8 cellular contexts compared by ENCODE assay signal in genomic region chr19:40777795-40778044, GRCh38. TPM values are rescaled to one million over a fixed set of nuclear protein-coding genes. Genes with fewer than 3 reads are reported as not detected.
A peak's percentile ranks its signal among the peaks of the same experiment; 100 is the strongest.
DNase-seq lines count a peak whose midpoint lies in the region; ATAC-seq, FAIRE-seq and TF ChIP-seq lines count a peak whose summit lies in the region.

No MANE protein-coding gene starts in this region.

- BruUV-seq in K562 (replicated peaks; lab: Mats Ljungman, UMichigan), result no TSS peak

- no peak overlapping the region for H3K23ac ChIP-seq in mesenchymal stem cell (ENCODE audit: low read length in 2 of 2)

- ATAC-seq in Right ventricle myocardium inferior (no peak), K562 (no peak), GM18498 (IDR thresholded peaks at IDR 0.05; ENCODE audit: unreplicated experiment) (no peak)

- peak overlapping the region; percentile 39 for H2AK5ac ChIP-seq in mesenchymal stem cell (ENCODE audit: low read length, severe bottlenecking)

- 0% methylated on average over 12 of the region's 12 CpGs for WGBS in K562 (ENCODE audit: insufficient coverage, low coverage, missing lambda C conversion rate)
- WGBS in mesenchymal stem cell, result under 1% methylated on average over 12 of the region's 12 CpGs

- no peak for DNase-seq in right atrium auricular region (ENCODE audit: low spot score)
- no peak for DNase-seq in Right ventricle myocardium inferior (ENCODE audit: missing footprints)
- no peak for DNase-seq in K562 (ENCODE audit: extremely low read depth in 1 of 4, low spot score in 3 of 4)
- DNase-seq in mesenchymal stem cell, result no peak
- DNase-seq in uterus, result no peak
- no peak for DNase-seq in frontal cortex (ENCODE audit: low spot score in 2 of 2)
- DNase-seq in cerebellar cortex (ENCODE audit: low spot score), result no peak

- H3K9me3 ChIP-seq in right atrium auricular region (no peaks in the 10 kb centered on the region), K562 (replicated peaks; ENCODE audit: control insufficient read depth, insufficient read depth, low read depth, low read length) (no peaks in the 10 kb centered on the region), mesenchymal stem cell (ENCODE audit: control insufficient read depth, low read length) (no peaks in the 10 kb centered on the region), uterus (no peaks in the 10 kb centered on the region)

- H3K4me2 ChIP-seq in K562 (ENCODE audit: insufficient read depth, low read length) (peak overlapping the region; percentile 100), mesenchymal stem cell (ENCODE audit: low read length, poor library complexity, severe bottlenecking) (peak overlapping the region; percentile 80)

- TF ChIP-seq CTCF in right atrium auricular region (IDR thresholded peaks at IDR 0.05) (no peak), K562 (IDR thresholded peaks at IDR 0.05 in 2 of 3, conservative IDR thresholded peaks at IDR 0.05 in 1 of 3; ENCODE audit: insufficient read depth in 2 of 3, low read depth in 1 of 3, low read length in 3 of 3) (no peak), uterus (IDR thresholded peaks at IDR 0.05) (no peak)

- no peaks in the 10 kb centered on the region for H4K20me1 ChIP-seq in K562 (replicated peaks; ENCODE audit: control insufficient read depth, insufficient read depth, low read length)

- H2BK120ac ChIP-seq in mesenchymal stem cell (ENCODE audit: low read depth, low read length), result peak overlapping the region; percentile 94

- H4K91ac ChIP-seq in mesenchymal stem cell (ENCODE audit: low read length), result peak overlapping the region; percentile 79

- no peaks in the 10 kb centered on the region for H3K27me3 ChIP-seq in right atrium auricular region
- no peaks in the 10 kb centered on the region for H3K27me3 ChIP-seq in K562 (ENCODE audit: control insufficient read depth in 2 of 2, insufficient read depth in 2 of 2, low read length in 2 of 2)
- no peaks in the 10 kb centered on the region for H3K27me3 ChIP-seq in mesenchymal stem cell (ENCODE audit: control insufficient read depth in 1 of 2, insufficient read depth in 1 of 2, low read length in 2 of 2)
- no peaks in the 10 kb centered on the region for H3K27me3 ChIP-seq in uterus

- no peak overlapping the region for H3K14ac ChIP-seq in mesenchymal stem cell (ENCODE audit: low read length in 2 of 2)

- no peak for TF ChIP-seq RAD21 in K562 (CRISPR knock-in tag; conservative IDR thresholded peaks at IDR 0.05 in 1 of 2, IDR thresholded peaks at IDR 0.05 in 1 of 2)

- peak overlapping the region; percentile 90 to 97 for H3K4ac ChIP-seq in mesenchymal stem cell (ENCODE audit: low read depth in 1 of 2, low read length in 2 of 2)

- H4K8ac ChIP-seq in mesenchymal stem cell (ENCODE audit: low read length), result peak overlapping the region; percentile 97

- peak overlapping the region in 1 of 2 experiments; percentile 4 for H2BK12ac ChIP-seq in mesenchymal stem cell (ENCODE audit: low read length in 2 of 2)

- H3K9ac ChIP-seq in K562 (ENCODE audit: insufficient read depth in 1 of 2, low read depth in 2 of 2, low read length in 2 of 2), result peak overlapping the region; percentile 53 to 82; a peak in 3 of 4 replicates
- peak overlapping the region; percentile 94 for H3K9ac ChIP-seq in mesenchymal stem cell (ENCODE audit: low read length)

- peaks cover 11% of the 10 kb centered on the region for H3K79me1 ChIP-seq in mesenchymal stem cell (replicated peaks; ENCODE audit: low read length, poor library complexity, severe bottlenecking)

- H2BK15ac ChIP-seq in mesenchymal stem cell (ENCODE audit: low read depth, poor library complexity, severe bottlenecking), result peak overlapping the region; percentile 84

- H2BK5ac ChIP-seq in mesenchymal stem cell (ENCODE audit: low read depth, low read length, poor library complexity, severe bottlenecking), result peak overlapping the region; percentile 94

- peak; percentile 63; the same call in 1 of the 2 replicates for TF ChIP-seq POLR2A in K562 (conservative IDR thresholded peaks at IDR 0.05)
- TF ChIP-seq POLR2A in uterus (IDR thresholded peaks at IDR 0.05), result peak; percentile 75 to 84

- CTCF ChIA-PET in K562 (lab: Yijun Ruan, JAX; ENCODE audit: low intra/inter-chr PET ratio), result no interaction called here

- H3K79me2 ChIP-seq in K562 (ENCODE audit: control insufficient read depth, insufficient read depth, low read length), result no peaks in the 10 kb centered on the region

- H2AFZ ChIP-seq in K562 (ENCODE audit: low read depth, low read length) (peak overlapping the region; percentile 97), mesenchymal stem cell (ENCODE audit: low read depth, low read length) (no peak overlapping the region)

- POLR2A ChIA-PET in K562 (lab: Yijun Ruan, JAX), result interaction anchor here (0.6 to 3.1 kb wide), 18 partner anchors 9 to 441 kb away, joined by 3 to 26 read pairs (median 6); partner anchors contain the start of genes ACTMAP, AXL, EGLN2 and SNRPA

- H3K9me1 ChIP-seq in K562 (ENCODE audit: control insufficient read depth, insufficient read depth, low read length), result no peaks in the 10 kb centered on the region

- peak overlapping the region; percentile 50 to 81 for H3K4me3 ChIP-seq in right atrium auricular region
- H3K4me3 ChIP-seq in K562, result peak overlapping the region; percentile 84
- H3K4me3 ChIP-seq in mesenchymal stem cell (ENCODE audit: insufficient read depth in 1 of 2, low read depth in 1 of 2, low read length in 2 of 2), result peak overlapping the region; percentile 34 to 86
- H3K4me3 ChIP-seq in uterus, result peak overlapping the region; percentile 71 to 81

- peak overlapping the region; percentile 94 to 95 for H3K27ac ChIP-seq in right atrium auricular region
- H3K27ac ChIP-seq in K562 (ENCODE audit: extremely low read depth, low read depth, low read length), result peak overlapping the region; percentile 90
- H3K27ac ChIP-seq in mesenchymal stem cell (ENCODE audit: low read length, poor library complexity, severe bottlenecking), result peak overlapping the region; percentile 99
- H3K27ac ChIP-seq in uterus, result peak overlapping the region; percentile 96 to 98

- H3K4me1 ChIP-seq in right atrium auricular region, result peaks cover 0 to 15% of the 10 kb centered on the region in 2 donors
- H3K4me1 ChIP-seq in K562 (replicated peaks in 1 of 2; ENCODE audit: control insufficient read depth in 2 of 2, insufficient read depth in 2 of 2, low read length in 2 of 2), result peaks cover 12 to 18% of the 10 kb centered on the region in 2 experiments; a peak in 3 of 5 replicates
- H3K4me1 ChIP-seq in mesenchymal stem cell (ENCODE audit: control insufficient read depth, insufficient read depth, low read depth, low read length), result peaks cover 9% of the 10 kb centered on the region
- H3K4me1 ChIP-seq in uterus, result peaks cover 0 to 7% of the 10 kb centered on the region in 2 donors

- TF ChIP-seq EP300 in K562 (IDR thresholded peaks at IDR 0.05; ENCODE audit: low read length), result no peak

- peak overlapping the region; percentile 75 to 91 for H3K18ac ChIP-seq in mesenchymal stem cell (ENCODE audit: low read depth in 1 of 2, low read length in 2 of 2)

- FAIRE-seq in K562 (lab: Jason Lieb, UNC) (no peak), frontal cortex (lab: Jason Lieb, UNC) (no peak)

- H3K36me3 ChIP-seq in right atrium auricular region (no peaks in the 10 kb centered on the region), K562 (ENCODE audit: control insufficient read depth, insufficient read depth, low read length) (no peaks in the 10 kb centered on the region), mesenchymal stem cell (ENCODE audit: control insufficient read depth in 1 of 2, insufficient read depth in 2 of 2, low read depth in 1 of 2, low read length in 2 of 2) (no peaks in the 10 kb centered on the region), uterus (no peaks in the 10 kb centered on the region)

- in situ Hi-C loops in K562 (cut with MboI), result no loop called here

- intact Hi-C loops in Right ventricle myocardium inferior (cut with DNase I) (loop anchor here (1.0 kb wide), 1 partner anchor 21 kb away; no protein-coding TSS in a partner anchor), K562 (cut with micrococcal nuclease) (loop anchor here (1.0 kb wide), 1 partner anchor 21 kb away; no protein-coding TSS in a partner anchor), uterus (cut with DNase I; ENCODE audit: low total_unique reads) (no loop called here)

RNA-seq across cellular contexts. Expression of gene RAB4B, which starts 0.3 kb away (rescaled TPM):
- 10 to 100 TPM; 14.6 to 23.6 TPM for total RNA-seq in right atrium auricular region
- total RNA-seq in Right ventricle myocardium inferior, result 13.3 TPM
- total RNA-seq in K562 (2011; cell fraction: chromatin; rRNA removed; ENCODE audit: low replicate concordance), result 17.4 and 18.8 TPM in 2 replicates
- 12.3 and 13.6 TPM in 2 replicates for total RNA-seq in K562 (2011; cell fraction: nucleolus; rRNA removed)
- 11.1 and 23.1 TPM in 2 replicates for total RNA-seq in K562 (2011; cell fraction: nucleoplasm; rRNA removed)
- 11.9 and 14.8 TPM in 2 replicates for total RNA-seq in K562 (2014; rRNA removed)
- 1.9 and 4.2 TPM in 2 replicates for total RNA-seq in K562 (2014; rRNA removed; fragmentation: Illumina TruSeq; extraction: Trizol)
- total RNA-seq in K562 (2015; rRNA removed; fragmentation: Illumina TruSeq; extraction: Trizol), result 7.7 and 9.2 TPM in 2 replicates
- total RNA-seq in K562 (2021), result 15.4 and 15.6 TPM in 2 replicates
- 11.7 and 14.6 TPM in 2 replicates for polyA plus RNA-seq in K562 (2011; rRNA removed)
- 24.7 and 32.5 TPM in 2 replicates for polyA plus RNA-seq in K562 (2011; cell fraction: cytosol; rRNA removed)
- 23.7 and 28.9 TPM in 2 replicates for polyA plus RNA-seq in K562 (2011; cell fraction: nucleus; rRNA removed)
- 15.9 and 29.9 TPM in 2 replicates for polyA plus RNA-seq in K562 (2012)
- polyA plus RNA-seq in K562 (2014; fragmentation: Illumina TruSeq; extraction: Trizol), result 9.0 and 14.6 TPM in 2 replicates
- under 1 TPM; 0.28 to 0.92 TPM for polyA plus RNA-seq in K562 (2014; fragmentation: Nextera tagmentation; extraction: Ambion mirVana)
- 20.4 and 20.9 TPM in 2 replicates for polyA plus RNA-seq in K562 (2014; rRNA removed)
- polyA minus RNA-seq in K562 (2011; rRNA and poly(A)+ RNA removed), result 2.0 and 2.6 TPM in 2 replicates
- 2.4 and 3.2 TPM in 2 replicates for polyA minus RNA-seq in K562 (2011; cell fraction: cytosol; rRNA and poly(A)+ RNA removed)
- 1.8 and 3.1 TPM in 2 replicates for polyA minus RNA-seq in K562 (2011; cell fraction: nucleus; rRNA and poly(A)+ RNA removed)
- 17.4 TPM for polyA plus RNA-seq in mesenchymal stem cell (2013, experiment 1 of 2)
- polyA plus RNA-seq in mesenchymal stem cell (2013, experiment 2 of 2), result 16.7 TPM
- total RNA-seq in uterus, result 10 to 100 TPM in 3 of 4 donors, 1 to 10 TPM in 1; 7.4 to 26.3 (median 18.1) TPM
- total RNA-seq in frontal cortex, result 6.1 TPM

RNA-seq across cellular contexts. Expression of gene MIA, which starts 2.4 kb away (rescaled TPM):
- total RNA-seq in right atrium auricular region (1 to 10 TPM in 1 of 2 donors, not detected in 1; 3.5 TPM), Right ventricle myocardium inferior (not detected), K562 (2014; rRNA removed) (not detected in 2 replicates), K562 (2014; rRNA removed; fragmentation: Illumina TruSeq; extraction: Trizol) (not detected in 2 replicates), K562 (2015; rRNA removed; fragmentation: Illumina TruSeq; extraction: Trizol) (not detected in 2 replicates), K562 (2021) (not detected in 2 replicates), uterus (1 to 10 TPM in 1 of 4 donors, not detected in 3; 2.8 TPM), frontal cortex (not detected)
- total RNA-seq in K562 (2011; cell fraction: chromatin; rRNA removed; ENCODE audit: low replicate concordance), result 2.7 and 4.0 TPM in 2 replicates
- total RNA-seq in K562 (2011; cell fraction: nucleolus; rRNA removed), result not detected in 2 replicates
- total RNA-seq in K562 (2011; cell fraction: nucleoplasm; rRNA removed), result not detected in 2 replicates
- polyA plus RNA-seq in K562 (2011; rRNA removed) (not detected in 2 replicates), K562 (2014; fragmentation: Illumina TruSeq; extraction: Trizol) (not detected in 2 replicates), K562 (2014; fragmentation: Nextera tagmentation; extraction: Ambion mirVana) (not detected), K562 (2014; rRNA removed) (0.21 and 1.1 TPM in 2 replicates)
- not detected in 2 replicates for polyA plus RNA-seq in K562 (2011; cell fraction: cytosol; rRNA removed)
- 0.74 TPM in 1 of 2 replicates, not detected in the other for polyA plus RNA-seq in K562 (2011; cell fraction: nucleus; rRNA removed)
- polyA plus RNA-seq in K562 (2012), result 0.93 TPM in 1 of 2 replicates, not detected in the other
- polyA minus RNA-seq in K562 (2011; rRNA and poly(A)+ RNA removed), result not detected in 2 replicates
- polyA minus RNA-seq in K562 (2011; cell fraction: cytosol; rRNA and poly(A)+ RNA removed), result not detected in 2 replicates
- not detected in 2 replicates for polyA minus RNA-seq in K562 (2011; cell fraction: nucleus; rRNA and poly(A)+ RNA removed)
- polyA plus RNA-seq in mesenchymal stem cell (2013, experiment 1 of 2), result not detected
- polyA plus RNA-seq in mesenchymal stem cell (2013, experiment 2 of 2), result not detected

RNA-seq across cellular contexts. Expression of gene EGLN2, which starts 21.3 kb away (rescaled TPM):
- total RNA-seq in right atrium auricular region (10 to 100 TPM; 41.7 to 61.3 TPM), Right ventricle myocardium inferior (68.0 TPM), K562 (2014; rRNA removed) (104 and 120 TPM in 2 replicates), K562 (2014; rRNA removed; fragmentation: Illumina TruSeq; extraction: Trizol) (51.2 and 71.0 TPM in 2 replicates), K562 (2015; rRNA removed; fragmentation: Illumina TruSeq; extraction: Trizol) (92.0 and 92.9 TPM in 2 replicates), K562 (2021) (111 and 114 TPM in 2 replicates), uterus (100 to 1,000 TPM in 1 of 4 donors, 10 to 100 TPM in 3; 33.2 to 164 (median 78.1) TPM), frontal cortex (46.5 TPM)
- total RNA-seq in K562 (2011; cell fraction: chromatin; rRNA removed; ENCODE audit: low replicate concordance), result 63.0 and 140 TPM in 2 replicates
- total RNA-seq in K562 (2011; cell fraction: nucleolus; rRNA removed), result 93.6 and 96.2 TPM in 2 replicates
- 80.4 and 98.4 TPM in 2 replicates for total RNA-seq in K562 (2011; cell fraction: nucleoplasm; rRNA removed)
- polyA plus RNA-seq in K562 (2011; rRNA removed) (41.1 and 52.0 TPM in 2 replicates), K562 (2014; fragmentation: Illumina TruSeq; extraction: Trizol) (65.7 and 78.9 TPM in 2 replicates), K562 (2014; fragmentation: Nextera tagmentation; extraction: Ambion mirVana) (10 to 100 TPM in 1 of 2 experiments, 1 to 10 TPM in 1; 9.6 to 19.1 TPM), K562 (2014; rRNA removed) (81.3 and 92.5 TPM in 2 replicates)
- 56.6 and 123 TPM in 2 replicates for polyA plus RNA-seq in K562 (2011; cell fraction: cytosol; rRNA removed)
- polyA plus RNA-seq in K562 (2011; cell fraction: nucleus; rRNA removed), result 86.2 and 132 TPM in 2 replicates
- 87.1 and 100 TPM in 2 replicates for polyA plus RNA-seq in K562 (2012)
- polyA minus RNA-seq in K562 (2011; rRNA and poly(A)+ RNA removed), result 18.5 and 29.1 TPM in 2 replicates
- 35.9 and 41.9 TPM in 2 replicates for polyA minus RNA-seq in K562 (2011; cell fraction: cytosol; rRNA and poly(A)+ RNA removed)
- 31.8 and 35.2 TPM in 2 replicates for polyA minus RNA-seq in K562 (2011; cell fraction: nucleus; rRNA and poly(A)+ RNA removed)
- polyA plus RNA-seq in mesenchymal stem cell (2013, experiment 1 of 2), result 77.6 TPM
- polyA plus RNA-seq in mesenchymal stem cell (2013, experiment 2 of 2), result 79.5 TPM

RNA-seq across cellular contexts. Expression of gene SNRPA, which starts 26.7 kb away (rescaled TPM):
- 10 to 100 TPM; 30.7 to 32.9 TPM for total RNA-seq in right atrium auricular region
- 32.4 TPM for total RNA-seq in Right ventricle myocardium inferior
- 98.7 and 181 TPM in 2 replicates for total RNA-seq in K562 (2011; cell fraction: chromatin; rRNA removed; ENCODE audit: low replicate concordance)
- 171 and 186 TPM in 2 replicates for total RNA-seq in K562 (2011; cell fraction: nucleolus; rRNA removed)
- 154 and 155 TPM in 2 replicates for total RNA-seq in K562 (2011; cell fraction: nucleoplasm; rRNA removed)
- 311 and 436 TPM in 2 replicates for total RNA-seq in K562 (2014; rRNA removed)
- total RNA-seq in K562 (2014; rRNA removed; fragmentation: Illumina TruSeq; extraction: Trizol), result 83.8 and 106 TPM in 2 replicates
- 130 and 150 TPM in 2 replicates for total RNA-seq in K562 (2015; rRNA removed; fragmentation: Illumina TruSeq; extraction: Trizol)
- 185 and 193 TPM in 2 replicates for total RNA-seq in K562 (2021)
- 230 and 371 TPM in 2 replicates for polyA plus RNA-seq in K562 (2011; rRNA removed)
- 179 and 223 TPM in 2 replicates for polyA plus RNA-seq in K562 (2011; cell fraction: cytosol; rRNA removed)
- 665 and 764 TPM in 2 replicates for polyA plus RNA-seq in K562 (2011; cell fraction: nucleus; rRNA removed)
- polyA plus RNA-seq in K562 (2012), result 170 and 298 TPM in 2 replicates
- 205 and 262 TPM in 2 replicates for polyA plus RNA-seq in K562 (2014; fragmentation: Illumina TruSeq; extraction: Trizol)
- 10 to 100 TPM; 16.3 to 24.7 TPM for polyA plus RNA-seq in K562 (2014; fragmentation: Nextera tagmentation; extraction: Ambion mirVana)
- polyA plus RNA-seq in K562 (2014; rRNA removed), result 210 and 224 TPM in 2 replicates
- 186 and 256 TPM in 2 replicates for polyA minus RNA-seq in K562 (2011; rRNA and poly(A)+ RNA removed)
- polyA minus RNA-seq in K562 (2011; cell fraction: cytosol; rRNA and poly(A)+ RNA removed), result 217 TPM in 2 replicates
- 65.8 and 91.3 TPM in 2 replicates for polyA minus RNA-seq in K562 (2011; cell fraction: nucleus; rRNA and poly(A)+ RNA removed)
- polyA plus RNA-seq in mesenchymal stem cell (2013, experiment 1 of 2), result 62.8 TPM
- polyA plus RNA-seq in mesenchymal stem cell (2013, experiment 2 of 2), result 61.8 TPM
- total RNA-seq in uterus, result 10 to 100 TPM; 12.8 to 70.2 (median 19.0) TPM
- 23.6 TPM for total RNA-seq in frontal cortex

RNA-seq across cellular contexts. Expression of gene ACTMAP, which starts 27.4 kb away (rescaled TPM):
- total RNA-seq in right atrium auricular region, result 1 to 10 TPM; 3.7 to 5.3 TPM
- total RNA-seq in Right ventricle myocardium inferior, result 6.4 TPM
- total RNA-seq in K562 (2011; cell fraction: chromatin; rRNA removed; ENCODE audit: low replicate concordance), result 17.6 and 35.1 TPM in 2 replicates
- 16.7 and 18.3 TPM in 2 replicates for total RNA-seq in K562 (2011; cell fraction: nucleolus; rRNA removed)
- 22.2 and 28.6 TPM in 2 replicates for total RNA-seq in K562 (2011; cell fraction: nucleoplasm; rRNA removed)
- 2.3 and 3.3 TPM in 2 replicates for total RNA-seq in K562 (2014; rRNA removed)
- total RNA-seq in K562 (2014; rRNA removed; fragmentation: Illumina TruSeq; extraction: Trizol), result 1.7 and 2.0 TPM in 2 replicates
- 1.7 and 2.9 TPM in 2 replicates for total RNA-seq in K562 (2015; rRNA removed; fragmentation: Illumina TruSeq; extraction: Trizol)
- total RNA-seq in K562 (2021), result 14.4 and 16.6 TPM in 2 replicates
- 4.9 and 12.9 TPM in 2 replicates for polyA plus RNA-seq in K562 (2011; rRNA removed)
- polyA plus RNA-seq in K562 (2011; cell fraction: cytosol; rRNA removed), result 10.8 and 11.7 TPM in 2 replicates
- polyA plus RNA-seq in K562 (2011; cell fraction: nucleus; rRNA removed), result 28.9 and 39.1 TPM in 2 replicates
- 14.9 and 28.4 TPM in 2 replicates for polyA plus RNA-seq in K562 (2012)
- polyA plus RNA-seq in K562 (2014; fragmentation: Illumina TruSeq; extraction: Trizol), result 12.8 and 13.1 TPM in 2 replicates
- 1 to 10 TPM; 4.8 to 5.1 TPM for polyA plus RNA-seq in K562 (2014; fragmentation: Nextera tagmentation; extraction: Ambion mirVana)
- polyA plus RNA-seq in K562 (2014; rRNA removed), result 7.5 and 8.5 TPM in 2 replicates
- polyA minus RNA-seq in K562 (2011; rRNA and poly(A)+ RNA removed), result 3.5 and 4.1 TPM in 2 replicates
- 12.6 and 20.3 TPM in 2 replicates for polyA minus RNA-seq in K562 (2011; cell fraction: cytosol; rRNA and poly(A)+ RNA removed)
- 3.8 and 7.0 TPM in 2 replicates for polyA minus RNA-seq in K562 (2011; cell fraction: nucleus; rRNA and poly(A)+ RNA removed)
- 5.2 TPM for polyA plus RNA-seq in mesenchymal stem cell (2013, experiment 1 of 2)
- polyA plus RNA-seq in mesenchymal stem cell (2013, experiment 2 of 2), result 5.4 TPM
- 1 to 10 TPM in 1 of 4 donors, under 1 TPM in 1, not detected in 2; 0.48 to 6.1 TPM for total RNA-seq in uterus
- total RNA-seq in frontal cortex, result under 0.01 TPM
